Comparison of ENCODE assay signal across 9 cellular contexts in genomic region chr10:102815790-102816549, GRCh38. TPM values are rescaled to one million over a fixed set of nuclear protein-coding genes. Genes with fewer than 3 reads are reported as not detected.
DNase-seq lines count a peak whose midpoint lies in the region; ATAC-seq and TF ChIP-seq lines count a peak whose summit lies in the region.
"Had no signal": no experiment of that assay in that cellular context is flagged by ENCODE, and none has a peak within 500 bp of the region (broad histone marks: within the 10 kb centered on the region; RNA-seq: fewer than 3 reads in every experiment).

No MANE protein-coding gene starts in this region.

- H3K27ac Mint-ChIP-seq in neural crest cell (ENCODE audit: unreplicated experiment) = peak overlapping the region; percentile 70

- peak overlapping the region; percentile 72 for H3K4me2 ChIP-seq in fibroblast of lung (ENCODE audit: extremely low read depth, insufficient read depth, low read length)

- in situ Hi-C loops in Panc1 (cut with HindIII; ENCODE audit: low pct_unique_long_range_greater_than_20kb, low sequenced_read_pairs) = no loop called here

- H3K4me1 Mint-ChIP-seq in neural crest cell = peaks cover 19% of the 10 kb centered on the region

- no peaks in the 10 kb centered on the region for H3K36me3 Mint-ChIP-seq in neural crest cell (ENCODE audit: low read depth)

- no peak overlapping the region for H3K4me3 Mint-ChIP-seq in neural crest cell

- H3K9me3 ChIP-seq in Panc1 (ENCODE audit: control insufficient read depth, insufficient read depth, low read depth, low read length) (no peaks in the 10 kb centered on the region), fibroblast of lung (ENCODE audit: control insufficient read depth, insufficient read depth, low read depth, low read length) (no peaks in the 10 kb centered on the region)

- intact Hi-C loops in Panc1 (cut with micrococcal nuclease; ENCODE audit: unreplicated experiment) = no loop called here

- no peaks in the 10 kb centered on the region for H3K27me3 Mint-ChIP-seq in neural crest cell (ENCODE audit: low read depth)

- peak; percentile 57 for DNase-seq in AG08396 (ENCODE audit: low spot score)
- no peak for DNase-seq in Panc1 (ENCODE audit: low read depth, low spot score)
- peak; percentile 91 for DNase-seq in fibroblast of lung (ENCODE audit: low read depth in 2 of 2)
- no peak for DNase-seq in neural crest cell (ENCODE audit: low read depth, low spot score)
- DNase-seq in COLO829 (ENCODE audit: low spot score) = no peak
- no peak for DNase-seq in NCI-H187 (lab: John Stamatoyannopoulos, UW)
- DNase-seq in activated CD4-positive, CD25-positive, alpha-beta regulatory T cell treated with anti-CD3 and anti-CD28 coated beads, Interleukin-2, amount 50 U/mL, for 72 hours = no peak
- DNase-seq in T-helper 9 cell = no peak
- DNase-seq: DMS79 treated with DMSO at 0.1 percent for 48 hours had no signal

- CTCF ChIA-PET in Panc1 (lab: Charles Lee) = no interaction called here

- H3K36me3 ChIP-seq in Panc1 (ENCODE audit: control insufficient read depth, insufficient read depth, low read length) (peaks cover 10% of the 10 kb centered on the region), fibroblast of lung (ENCODE audit: control insufficient read depth, insufficient read depth, low read length) (peaks cover 11% of the 10 kb centered on the region)

- BruUV-seq in Panc1 (replicated peaks; lab: Mats Ljungman, UMichigan) = TSS peak; percentile 55

- no peaks in the 10 kb centered on the region for H3K9me3 Mint-ChIP-seq in neural crest cell

- H2AFZ ChIP-seq in fibroblast of lung (ENCODE audit: low read length) = no peak overlapping the region

- no peaks in the 10 kb centered on the region for H3K79me2 ChIP-seq in fibroblast of lung (ENCODE audit: control insufficient read depth, insufficient read depth, low read length)

- H3K4me1 ChIP-seq in Panc1 (ENCODE audit: control insufficient read depth, insufficient read depth, low read length) = peaks cover 21% of the 10 kb centered on the region; the same call in 1 of the 2 replicates
- peaks cover 22% of the 10 kb centered on the region for H3K4me1 ChIP-seq in fibroblast of lung (ENCODE audit: control insufficient read depth, extremely low read depth, insufficient read depth, low read length)

- H4K20me1 ChIP-seq in fibroblast of lung (ENCODE audit: control insufficient read depth, extremely low read depth, insufficient read depth, low read length) = no peaks in the 10 kb centered on the region

- H3K9ac ChIP-seq in fibroblast of lung (ENCODE audit: insufficient read depth, low read length) = peak overlapping the region; percentile 56

- TF ChIP-seq CTCF in Panc1 (IDR thresholded peaks at IDR 0.05) = no peak
- no peak for TF ChIP-seq CTCF in fibroblast of lung (conservative IDR thresholded peaks at IDR 0.05 in 1 of 2, IDR thresholded peaks at IDR 0.05 in 1 of 2; ENCODE audit: low read depth in 1 of 2, low read length in 2 of 2)
- TF ChIP-seq CTCF in neural crest cell (conservative IDR thresholded peaks at IDR 0.05) = no peak

- ATAC-seq in Panc1 = no peak

- POLR2A ChIA-PET in Panc1 (lab: Charles Lee) = no interaction called here

- H3K4me3 ChIP-seq in Panc1 (ENCODE audit: low read depth in 2 of 2, low read length in 2 of 2) = no peak overlapping the region
- no peak overlapping the region for H3K4me3 ChIP-seq in fibroblast of lung (replicated peaks in 1 of 4; ENCODE audit: control extremely low read depth in 1 of 4, insufficient read depth in 1 of 4, low read depth in 3 of 4, low read length in 4 of 4)

- H3K27ac ChIP-seq in Panc1 (ENCODE audit: low read length) (peak overlapping the region; percentile 44), fibroblast of lung (ENCODE audit: insufficient read depth, low read length) (peak overlapping the region; percentile 94)

- H3K27me3 ChIP-seq in Panc1 (ENCODE audit: control insufficient read depth, insufficient read depth, low read length) = no peaks in the 10 kb centered on the region
- H3K27me3 ChIP-seq in fibroblast of lung (ENCODE audit: control insufficient read depth, insufficient read depth, low read length) = no peaks in the 10 kb centered on the region

RNA-seq across cellular contexts. Expression of gene CYP17A1, which starts 21.2 kb away (rescaled TPM):
- total RNA-seq in Panc1 (2021; ENCODE audit: unreplicated experiment) (2.1 TPM), fibroblast of lung (not detected in 2 replicates), neural crest cell (not detected in 2 replicates)
- not detected for polyA plus RNA-seq in Panc1 (2012; ENCODE audit: insufficient read length)
- polyA plus RNA-seq in fibroblast of lung = not detected in 2 replicates
- not detected in 2 replicates for polyA plus RNA-seq in fibroblast of lung (2012)
- polyA minus RNA-seq in fibroblast of lung (ENCODE audit: low replicate concordance) = not detected in 2 replicates

RNA-seq across cellular contexts. Expression of gene BORCS7, which starts 38.1 kb away (rescaled TPM):
- total RNA-seq in Panc1 (2021; ENCODE audit: unreplicated experiment) = 12.9 TPM
- 13.0 TPM for polyA plus RNA-seq in Panc1 (2012; ENCODE audit: insufficient read length)
- total RNA-seq in fibroblast of lung = 15.5 and 17.2 TPM in 2 replicates
- 26.9 and 48.8 TPM in 2 replicates for polyA plus RNA-seq in fibroblast of lung
- polyA plus RNA-seq in fibroblast of lung (2012) = 10.8 and 20.5 TPM in 2 replicates
- polyA minus RNA-seq in fibroblast of lung (ENCODE audit: low replicate concordance) = 0.89 TPM in 1 of 2 replicates, not detected in the other
- total RNA-seq in neural crest cell = 13.1 and 17.3 TPM in 2 replicates

RNA-seq across cellular contexts. Expression of gene AS3MT, which starts 53.3 kb away (rescaled TPM):
- total RNA-seq in Panc1 (2021; ENCODE audit: unreplicated experiment) (4.0 TPM), fibroblast of lung (8.1 and 10.5 TPM in 2 replicates), neural crest cell (10.4 and 11.2 TPM in 2 replicates)
- 13.6 TPM for polyA plus RNA-seq in Panc1 (2012; ENCODE audit: insufficient read length)
- polyA plus RNA-seq in fibroblast of lung = 6.1 and 11.4 TPM in 2 replicates
- 4.0 and 7.3 TPM in 2 replicates for polyA plus RNA-seq in fibroblast of lung (2012)
- polyA minus RNA-seq in fibroblast of lung (ENCODE audit: low replicate concordance) = 0.56 and 2.4 TPM in 2 replicates

Comparison
In these comparisons a context has a peak if more than half of its experiments do, and no peak if none do; other contexts are left out.
1. DNase-seq: peak in AG08396 (single experiment) and fibroblast of lung (2 of 2); none in Panc1 (single experiment), neural crest cell (single experiment), COLO829 (single experiment), NCI-H187 (0 of 2), activated CD4-positive, CD25-positive, alpha-beta regulatory T cell treated with anti-CD3 and anti-CD28 coated beads, Interleukin-2, amount 50 U/mL, for 72 hours (single experiment) and T-helper 9 cell (single experiment).